ENCODE assay signal across 2 cellular contexts in genomic region chr22:46828323-46829139, GRCh38.
TF ChIP-seq lines count a peak whose summit lies in the region.

No MANE protein-coding gene starts in this region.

TF ChIP-seq in SK-N-SH, 30 proteins besides CTCF, POLR2A, EP300 and RAD21 (continued from another document):
- TF ChIP-seq USF1 (IDR thresholded peaks at IDR 0.05; ENCODE audit: borderline replicate concordance, low read depth) (no peak), RFX5 (IDR thresholded peaks at IDR 0.05; ENCODE audit: low read length) (no peak), SMC3 (IDR thresholded peaks at IDR 0.05; ENCODE audit: low read depth, low read length) (no peak), SIN3A (IDR thresholded peaks at IDR 0.05; ENCODE audit: borderline replicate concordance, low read depth, low read length) (no peak), NRF1 (IDR thresholded peaks at IDR 0.05; ENCODE audit: low read depth, low read length) (no peak), NFIC (IDR thresholded peaks at IDR 0.05; ENCODE audit: borderline replicate concordance) (no peak), POLR2AphosphoS5 (IDR thresholded peaks at IDR 0.05; ENCODE audit: low read depth, low read length) (no peak), USF2 (IDR thresholded peaks at IDR 0.05; ENCODE audit: borderline replicate concordance, low read depth, low read length) (no peak), FOXJ3 (CRISPR knock-in tag; IDR thresholded peaks at IDR 0.05) (no peak), EZH2phosphoT487 (IDR thresholded peaks at IDR 0.05; ENCODE audit: borderline replicate concordance, low read depth) (no peak), TEAD4 (IDR thresholded peaks at IDR 0.05; ENCODE audit: borderline replicate concordance, insufficient read depth) (no peak), GABPA (IDR thresholded peaks at IDR 0.05; ENCODE audit: low read depth) (no peak), ZBTB33 (IDR thresholded peaks at IDR 0.05; ENCODE audit: borderline replicate concordance, low read depth) (no peak), MXI1 (IDR thresholded peaks at IDR 0.05; ENCODE audit: low read depth, low read length) (no peak), MAX (IDR thresholded peaks at IDR 0.05; ENCODE audit: low read depth) (no peak), RCOR1 (IDR thresholded peaks at IDR 0.05; ENCODE audit: low read length) (no peak), JUND (IDR thresholded peaks at IDR 0.05) (no peak), FOXM1 (IDR thresholded peaks at IDR 0.05; ENCODE audit: low read depth) (no peak)

TF ChIP-seq in SK-N-SH treated with all-trans-retinoic acid at 6 μM for 48 hours, 23 proteins besides CTCF, POLR2A, EP300 and RAD21 (continued from another document):
- TF ChIP-seq ISL1 (CRISPR knock-in tag; IDR thresholded peaks at IDR 0.05) (no peak), PATZ1 (CRISPR knock-in tag; IDR thresholded peaks at IDR 0.05; ENCODE audit: borderline replicate concordance) (no peak), ARNTL (CRISPR knock-in tag; IDR thresholded peaks at IDR 0.05; ENCODE audit: borderline replicate concordance, low read depth) (no peak), ZFP30 (CRISPR knock-in tag; IDR thresholded peaks at IDR 0.05) (no peak), PPARA (CRISPR knock-in tag; IDR thresholded peaks at IDR 0.05; ENCODE audit: borderline replicate concordance) (no peak), ZNF565 (CRISPR knock-in tag; conservative IDR thresholded peaks at IDR 0.05; ENCODE audit: low read depth) (no peak), POU6F1 (CRISPR knock-in tag; IDR thresholded peaks at IDR 0.05; ENCODE audit: borderline replicate concordance, low read depth) (no peak), TCF4 (CRISPR knock-in tag; IDR thresholded peaks at IDR 0.05; ENCODE audit: borderline replicate concordance) (no peak), RARB (CRISPR knock-in tag; IDR thresholded peaks at IDR 0.05) (no peak), SNAI2 (CRISPR knock-in tag; IDR thresholded peaks at IDR 0.05) (no peak), CSRNP3 (CRISPR knock-in tag; IDR thresholded peaks at IDR 0.05) (no peak), ESRRG (CRISPR knock-in tag; IDR thresholded peaks at IDR 0.05) (no peak), ZC3H10 (CRISPR knock-in tag; IDR thresholded peaks at IDR 0.05) (no peak), CREB5 (CRISPR knock-in tag; IDR thresholded peaks at IDR 0.05; ENCODE audit: low read depth) (no peak), TSHZ2 (CRISPR knock-in tag; IDR thresholded peaks at IDR 0.05) (no peak), ZNF8 (CRISPR knock-in tag; IDR thresholded peaks at IDR 0.05) (no peak)
